In the genomic region with DNA sequence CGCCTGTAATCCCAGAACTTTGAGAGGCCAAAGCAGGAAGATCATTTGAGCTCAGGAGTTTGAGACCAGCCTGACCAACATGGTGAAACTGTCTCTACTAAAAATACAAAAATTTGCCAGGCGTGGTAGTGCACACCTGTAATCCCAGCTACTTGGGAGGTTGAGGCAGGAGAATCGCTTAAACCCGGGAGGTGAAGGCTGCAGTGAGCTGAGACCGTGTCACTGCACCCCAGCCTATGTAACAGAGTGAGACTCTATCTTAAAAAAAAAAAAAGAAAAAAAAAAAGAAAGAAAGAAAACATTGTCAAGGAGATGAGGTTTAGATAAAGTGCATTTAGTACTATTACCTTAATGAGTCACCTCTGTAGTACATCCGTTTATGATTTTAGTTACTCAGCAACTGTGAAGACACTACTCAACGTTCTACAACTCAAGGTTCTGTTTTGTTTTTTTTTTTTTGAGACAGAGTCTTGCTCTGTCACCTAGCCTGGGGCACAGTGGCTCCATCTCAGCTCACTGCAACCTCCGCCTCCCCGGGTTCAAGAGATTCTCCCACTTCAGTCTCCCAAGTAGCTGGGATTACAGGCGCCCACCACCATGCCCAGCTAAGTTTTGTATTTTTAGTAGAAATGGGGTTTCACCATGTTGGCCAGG, we compare ENCODE assay signal across 2 cellular contexts.
A peak's percentile ranks its signal among the peaks of the same experiment; 100 is the strongest.
TF ChIP-seq lines count a peak whose summit lies in the region.

No MANE protein-coding gene starts in this region.

TF ChIP-seq in SK-N-SH, 30 proteins besides CTCF, POLR2A, EP300 and RAD21:
- TF ChIP-seq, protein P1, sequence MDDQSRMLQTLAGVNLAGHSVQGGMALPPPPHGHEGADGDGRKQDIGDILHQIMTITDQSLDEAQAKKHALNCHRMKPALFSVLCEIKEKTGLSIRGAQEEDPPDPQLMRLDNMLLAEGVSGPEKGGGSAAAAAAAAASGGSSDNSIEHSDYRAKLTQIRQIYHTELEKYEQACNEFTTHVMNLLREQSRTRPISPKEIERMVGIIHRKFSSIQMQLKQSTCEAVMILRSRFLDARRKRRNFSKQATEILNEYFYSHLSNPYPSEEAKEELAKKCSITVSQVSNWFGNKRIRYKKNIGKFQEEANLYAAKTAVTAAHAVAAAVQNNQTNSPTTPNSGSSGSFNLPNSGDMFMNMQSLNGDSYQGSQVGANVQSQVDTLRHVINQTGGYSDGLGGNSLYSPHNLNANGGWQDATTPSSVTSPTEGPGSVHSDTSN (IDR thresholded peaks at IDR 0.05): peak; percentile 29; the same call in 1 of the 2 replicates
- TF ChIP-seq TCF12 (IDR thresholded peaks at IDR 0.05) (peak; percentile 72; the same call in 1 of the 2 replicates), JUND (IDR thresholded peaks at IDR 0.05) (peak; percentile 73), FOSL2 (IDR thresholded peaks at IDR 0.05; ENCODE audit: borderline replicate concordance, low read depth) (peak; percentile 73)
TF ChIP-seq in SK-N-SH: peak in this region for 4; not testable (repeated sequence) for 26.

TF ChIP-seq in K562, 482 proteins besides CTCF, POLR2A, EP300 and RAD21:
- TF ChIP-seq FOSL1 (tag; conservative IDR thresholded peaks at IDR 0.05) (peak; percentile 46), ZNF384 (IDR thresholded peaks at IDR 0.05; ENCODE audit: low read depth, low read length) (peak; percentile 59)
